In the genomic region with DNA sequence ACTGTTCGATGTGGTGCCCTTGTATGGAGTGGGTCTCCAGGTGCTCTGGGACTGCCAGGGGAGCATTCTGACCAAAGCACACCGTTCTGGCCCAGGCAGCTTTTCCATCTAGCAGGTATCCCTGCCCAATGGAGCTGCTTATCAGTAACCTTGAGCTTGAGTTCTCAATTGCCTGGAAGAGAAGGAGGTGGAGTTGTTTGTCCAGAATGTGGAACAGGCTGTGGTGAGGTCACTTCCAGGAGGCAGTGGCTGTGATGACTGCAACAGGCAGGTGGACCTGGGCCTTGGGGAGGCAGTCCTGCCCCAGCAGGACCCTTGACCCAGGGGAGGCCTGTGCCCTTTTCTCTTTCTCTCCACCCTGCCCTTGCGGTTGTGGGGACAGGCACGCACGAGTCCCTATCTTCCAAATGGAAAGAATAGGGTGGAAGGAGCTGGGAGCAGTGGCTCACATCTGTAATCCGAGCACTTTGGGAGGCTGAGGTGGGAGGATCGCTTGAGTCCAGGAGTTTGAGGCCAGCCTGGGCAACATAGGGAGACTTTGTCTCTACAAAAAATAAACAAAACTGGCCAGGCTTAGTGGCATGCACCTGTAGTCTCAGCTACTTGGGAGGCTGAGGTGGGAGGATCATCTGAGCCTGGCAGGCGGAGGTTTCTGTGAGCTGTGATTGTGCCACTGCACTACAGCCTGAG, we compare ENCODE assay signal across 9 cellular contexts. TPM values are rescaled to one million over a fixed set of nuclear protein-coding genes. Genes with fewer than 3 reads are reported as not detected.
DNase-seq lines count a peak whose midpoint lies in the region; ATAC-seq, FAIRE-seq and TF ChIP-seq lines count a peak whose summit lies in the region.
"Had no signal": no experiment of that assay in that cellular context is flagged by ENCODE, and none has a peak within 500 bp of the region (broad histone marks: within the 10 kb centered on the region; RNA-seq: fewer than 3 reads in every experiment).

No MANE protein-coding gene starts in this region.

- H3K27me3 ChIP-seq in HepG2 (ENCODE audit: control insufficient read depth in 1 of 2, insufficient read depth in 2 of 2, low read length in 2 of 2) (no peaks in the 10 kb centered on the region), upper lobe of right lung (no peaks in the 10 kb centered on the region)

- no TSS peak for BruUV-seq in HepG2 (replicated peaks; lab: Mats Ljungman, UMichigan)

- ATAC-seq in activated naive CD8-positive, alpha-beta T cell treated with anti-CD3 and anti-CD28 coated beads, Interleukin-2, amount 10 ng/mL, durations not matched to agents 7 days and 5 days (ENCODE audit: low read depth) = no peak
- no peak for ATAC-seq in activated T-helper 17 cell treated with anti-CD3 and anti-CD28 coated beads, Interleukin-2, amount 50 U/mL, for 72 hours (replicated peaks)
- ATAC-seq in HepG2 (peak; percentile 55), upper lobe of right lung (peak; percentile 58), HG02852 (IDR thresholded peaks at IDR 0.05; ENCODE audit: unreplicated experiment) (no peak)

- peaks cover 23% of the 10 kb centered on the region for H3K36me3 Mint-ChIP-seq in activated naive CD8-positive, alpha-beta T cell treated with anti-CD3 and anti-CD28 coated beads, Interleukin-2, amount 10 ng/mL, durations not matched to agents 7 days and 5 days
- peaks cover 48% of the 10 kb centered on the region for H3K36me3 Mint-ChIP-seq in activated naive CD8-positive, alpha-beta T cell treated with anti-CD3 and anti-CD28 coated beads for 36 hours
- peaks cover 72% of the 10 kb centered on the region for H3K36me3 Mint-ChIP-seq in activated T-helper 17 cell treated with anti-CD3 and anti-CD28 coated beads, Interleukin-2, amount 50 U/mL, for 72 hours (ENCODE audit: low read depth)

- intact Hi-C loops in HepG2 (cut with micrococcal nuclease; ENCODE audit: unreplicated experiment) (no loop called here), upper lobe of right lung (cut with DNase I) (no loop called here)

- no peaks in the 10 kb centered on the region for H4K20me1 ChIP-seq in HepG2 (ENCODE audit: insufficient read depth, low read length)

- H3K36me3 ChIP-seq in HepG2 (replicated peaks in 1 of 2; ENCODE audit: control insufficient read depth in 1 of 2, insufficient read depth in 2 of 2, low read length in 2 of 2) (peaks cover 30 to 68% of the 10 kb centered on the region in 2 experiments), upper lobe of right lung (peaks cover 38% of the 10 kb centered on the region)

- no peak overlapping the region for H3K4me2 ChIP-seq in HepG2 (ENCODE audit: low read depth, low read length)

- no peak for TF ChIP-seq POLR2A in HepG2 (IDR thresholded peaks at IDR 0.05; ENCODE audit: insufficient read depth in 1 of 2, low read depth in 2 of 2, low read length in 2 of 2)

- no peaks in the 10 kb centered on the region for H3K9me3 Mint-ChIP-seq in activated naive CD8-positive, alpha-beta T cell treated with anti-CD3 and anti-CD28 coated beads, Interleukin-2, amount 10 ng/mL, durations not matched to agents 7 days and 5 days
- H3K9me3 Mint-ChIP-seq in activated naive CD8-positive, alpha-beta T cell treated with anti-CD3 and anti-CD28 coated beads for 36 hours = no peaks in the 10 kb centered on the region
- H3K9me3 Mint-ChIP-seq in activated T-helper 17 cell treated with anti-CD3 and anti-CD28 coated beads, Interleukin-2, amount 50 U/mL, for 72 hours = no peaks in the 10 kb centered on the region

- peak; percentile 64 for FAIRE-seq in HepG2 (lab: Jason Lieb, UNC)

- no peaks in the 10 kb centered on the region for H3K27me3 Mint-ChIP-seq in activated naive CD8-positive, alpha-beta T cell treated with anti-CD3 and anti-CD28 coated beads, Interleukin-2, amount 10 ng/mL, durations not matched to agents 7 days and 5 days
- no peaks in the 10 kb centered on the region for H3K27me3 Mint-ChIP-seq in activated naive CD8-positive, alpha-beta T cell treated with anti-CD3 and anti-CD28 coated beads for 36 hours
- no peaks in the 10 kb centered on the region for H3K27me3 Mint-ChIP-seq in activated T-helper 17 cell treated with anti-CD3 and anti-CD28 coated beads, Interleukin-2, amount 50 U/mL, for 72 hours

- H3K4me1 ChIP-seq in HepG2 (ENCODE audit: insufficient read depth, low read length) (peaks cover 23% of the 10 kb centered on the region), upper lobe of right lung (peaks cover 50% of the 10 kb centered on the region)

- POLR2A ChIA-PET in activated naive CD8-positive, alpha-beta T cell treated with anti-CD3 and anti-CD28 coated beads, Interleukin-2, amount 10 ng/mL, durations not matched to agents 7 days and 5 days (lab: Charles Lee) = interaction anchor here (1.1 kb wide), 1 partner anchor 35 kb away, joined by 3 read pairs; no protein-coding TSS in a partner anchor
- POLR2A ChIA-PET in HepG2 (lab: Yijun Ruan, JAX) = interaction anchor here (0.7 to 3.6 kb wide), 9 partner anchors 11 to 341 kb away, joined by 3 to 11 read pairs (median 3); partner anchors contain the start of gene MCFD2

- TF ChIP-seq CTCF in HepG2 (CRISPR knock-in tag; IDR thresholded peaks at IDR 0.05) = no peak
- TF ChIP-seq CTCF in upper lobe of right lung (IDR thresholded peaks at IDR 0.05) = no peak

- no peak overlapping the region for H3K4me3 Mint-ChIP-seq in activated naive CD8-positive, alpha-beta T cell treated with anti-CD3 and anti-CD28 coated beads, Interleukin-2, amount 10 ng/mL, durations not matched to agents 7 days and 5 days
- H3K4me3 Mint-ChIP-seq in activated naive CD8-positive, alpha-beta T cell treated with anti-CD3 and anti-CD28 coated beads for 36 hours = no peak overlapping the region
- peak overlapping the region; percentile 57 for H3K4me3 Mint-ChIP-seq in activated T-helper 17 cell treated with anti-CD3 and anti-CD28 coated beads, Interleukin-2, amount 50 U/mL, for 72 hours

- no peaks in the 10 kb centered on the region for H3K79me2 ChIP-seq in HepG2 (ENCODE audit: insufficient read depth, low read length)

- peak overlapping the region; percentile 13; the same call in 1 of the 2 replicates for H3K9ac ChIP-seq in HepG2 (ENCODE audit: insufficient read depth, low read depth, low read length)

- 75% methylated on average over 7 of the region's 8 CpGs for WGBS in HepG2 (ENCODE audit: low lambda C conversion rate)

- H3K27ac Mint-ChIP-seq in activated naive CD8-positive, alpha-beta T cell treated with anti-CD3 and anti-CD28 coated beads, Interleukin-2, amount 10 ng/mL, durations not matched to agents 7 days and 5 days = peak overlapping the region; percentile 70
- H3K27ac Mint-ChIP-seq in activated naive CD8-positive, alpha-beta T cell treated with anti-CD3 and anti-CD28 coated beads for 36 hours = no peak overlapping the region
- H3K27ac Mint-ChIP-seq in activated T-helper 17 cell treated with anti-CD3 and anti-CD28 coated beads, Interleukin-2, amount 50 U/mL, for 72 hours = peak overlapping the region; percentile 79

- TF ChIP-seq EP300 in HepG2 (IDR thresholded peaks at IDR 0.05; ENCODE audit: low read depth in 2 of 2, low read length in 2 of 2) (no peak), HepG2 (CRISPR knock-in tag; IDR thresholded peaks at IDR 0.05; ENCODE audit: borderline replicate concordance) (no peak)

- H3K9me3 ChIP-seq in HepG2 (ENCODE audit: low read length) (no peaks in the 10 kb centered on the region), upper lobe of right lung (no peaks in the 10 kb centered on the region)

- H3K4me1 Mint-ChIP-seq in activated naive CD8-positive, alpha-beta T cell treated with anti-CD3 and anti-CD28 coated beads, Interleukin-2, amount 10 ng/mL, durations not matched to agents 7 days and 5 days = peaks cover 72% of the 10 kb centered on the region
- H3K4me1 Mint-ChIP-seq in activated naive CD8-positive, alpha-beta T cell treated with anti-CD3 and anti-CD28 coated beads for 36 hours = peaks cover 84% of the 10 kb centered on the region
- peaks cover 38% of the 10 kb centered on the region for H3K4me1 Mint-ChIP-seq in activated T-helper 17 cell treated with anti-CD3 and anti-CD28 coated beads, Interleukin-2, amount 50 U/mL, for 72 hours

- CTCF ChIA-PET in HepG2 (lab: Yijun Ruan, JAX; ENCODE audit: low intra/inter-chr PET ratio, low total read pairs) = no interaction called here

- H3K4me3 ChIP-seq in HepG2 (replicated peaks in 1 of 3; ENCODE audit: insufficient read depth in 1 of 3, low read depth in 2 of 3, low read length in 3 of 3) = no peak overlapping the region
- H3K4me3 ChIP-seq in upper lobe of right lung = no peak overlapping the region

- no peak for DNase-seq in activated naive CD8-positive, alpha-beta T cell treated with anti-CD3 and anti-CD28 coated beads, Interleukin-2, amount 10 ng/mL, durations not matched to agents 7 days and 5 days
- no peak for DNase-seq in activated naive CD8-positive, alpha-beta T cell treated with anti-CD3 and anti-CD28 coated beads for 36 hours
- DNase-seq in HepG2 (ENCODE audit: low spot score) = peak; percentile 66
- DNase-seq in upper lobe of right lung = no peak
- no peak for DNase-seq in NCI-H2171 (lab: John Stamatoyannopoulos, UW)
- no peak for DNase-seq in occipital lobe (lab: John Stamatoyannopoulos, UW)
- DNase-seq: NCI-H1417 treated with DMSO at 0.1 percent for 48 hours had no signal

- no peak for TF ChIP-seq RAD21 in HepG2 (CRISPR knock-in tag; IDR thresholded peaks at IDR 0.05)

- H2AFZ ChIP-seq in HepG2 (ENCODE audit: low read length) = no peak overlapping the region

- in situ Hi-C loops in HepG2 (cut with HindIII; ENCODE audit: extremely low pct_ligation_motif_present, low pct_unique_long_range_greater_than_20kb) = no loop called here

- H3K27ac ChIP-seq in HepG2 (ENCODE audit: extremely low read length, insufficient read depth, low read length) (peak overlapping the region; percentile 29), upper lobe of right lung (peak overlapping the region; percentile 24)

RNA-seq across cellular contexts. Expression of gene TTC7A, which starts 40.8 kb away (rescaled TPM):
- total RNA-seq in activated naive CD8-positive, alpha-beta T cell treated with anti-CD3 and anti-CD28 coated beads, Interleukin-2, amount 10 ng/mL, durations not matched to agents 7 days and 5 days = 10 to 100 TPM; 57.1 to 59.3 TPM
- 10 to 100 TPM; 55.0 to 56.6 TPM for total RNA-seq in activated naive CD8-positive, alpha-beta T cell treated with anti-CD3 and anti-CD28 coated beads for 36 hours
- total RNA-seq in activated T-helper 17 cell treated with anti-CD3 and anti-CD28 coated beads, Interleukin-2, amount 50 U/mL, for 72 hours = 10 to 100 TPM; 45.2 to 62.1 TPM
- total RNA-seq in HepG2 (2016; rRNA removed; fragmentation: Illumina TruSeq; extraction: Trizol) (21.0 and 24.0 TPM in 2 replicates), upper lobe of right lung (45.5 TPM), occipital lobe (8.4 TPM)
- 8.3 and 8.9 TPM in 2 replicates for total RNA-seq in HepG2 (2016; cell fraction: cytosol; rRNA removed; fragmentation: Illumina TruSeq; extraction: Trizol; ENCODE audit: low read depth)
- total RNA-seq in HepG2 (2016; cell fraction: insoluble cytoplasmic fraction; rRNA removed; fragmentation: Illumina TruSeq; extraction: Trizol) = 17.8 and 24.5 TPM in 2 replicates
- total RNA-seq in HepG2 (2016; cell fraction: membrane; rRNA removed; fragmentation: Illumina TruSeq; extraction: Trizol) = 18.3 and 18.8 TPM in 2 replicates
- total RNA-seq in HepG2 (2016; cell fraction: nucleus; rRNA removed; fragmentation: Illumina TruSeq; extraction: Trizol) = 28.5 and 28.8 TPM in 2 replicates
- 23.7 and 25.2 TPM in 2 replicates for polyA plus RNA-seq in HepG2 (2011; rRNA removed)
- polyA plus RNA-seq in HepG2 (2011; cell fraction: cytosol; rRNA removed) = 16.5 and 24.2 TPM in 2 replicates
- polyA plus RNA-seq in HepG2 (2011; cell fraction: nucleus; rRNA removed) = 65.7 and 80.5 TPM in 2 replicates
- polyA plus RNA-seq in HepG2 (2012) = 20.4 and 24.1 TPM in 2 replicates
- 5.7 and 5.8 TPM in 2 replicates for polyA plus RNA-seq in HepG2 (2016; cell fraction: cytosol; fragmentation: Illumina TruSeq; extraction: Trizol; ENCODE audit: low read depth)
- polyA plus RNA-seq in HepG2 (2016; cell fraction: insoluble cytoplasmic fraction; fragmentation: Illumina TruSeq; extraction: Trizol; ENCODE audit: low read depth) = 19.1 and 24.2 TPM in 2 replicates
- polyA plus RNA-seq in HepG2 (2016; cell fraction: membrane; fragmentation: Illumina TruSeq; extraction: Trizol; ENCODE audit: low read depth) = 11.6 and 14.8 TPM in 2 replicates
- 29.2 and 31.6 TPM in 2 replicates for polyA plus RNA-seq in HepG2 (2016; cell fraction: nucleus; fragmentation: Illumina TruSeq; extraction: Trizol; ENCODE audit: insufficient read depth, low read depth)
- 25.8 and 60.0 TPM in 2 replicates for polyA minus RNA-seq in HepG2 (2011; rRNA and poly(A)+ RNA removed; ENCODE audit: low replicate concordance)
- polyA minus RNA-seq in HepG2 (2011; cell fraction: cytosol; rRNA and poly(A)+ RNA removed) = 12.9 and 13.4 TPM in 2 replicates
- polyA minus RNA-seq in HepG2 (2011; cell fraction: nucleus; rRNA and poly(A)+ RNA removed) = 37.9 and 48.2 TPM in 2 replicates

Comparison
In these comparisons a context has a peak if more than half of its experiments do, and no peak if none do; other contexts are left out.
1. ATAC-seq: peak in HepG2 (single experiment) and upper lobe of right lung (single experiment); none in activated naive CD8-positive, alpha-beta T cell treated with anti-CD3 and anti-CD28 coated beads, Interleukin-2, amount 10 ng/mL, durations not matched to agents 7 days and 5 days (single experiment), activated T-helper 17 cell treated with anti-CD3 and anti-CD28 coated beads, Interleukin-2, amount 50 U/mL, for 72 hours (single experiment) and HG02852 (single experiment).